24 cellular contexts compared by ENCODE assay signal in the genomic region with DNA sequence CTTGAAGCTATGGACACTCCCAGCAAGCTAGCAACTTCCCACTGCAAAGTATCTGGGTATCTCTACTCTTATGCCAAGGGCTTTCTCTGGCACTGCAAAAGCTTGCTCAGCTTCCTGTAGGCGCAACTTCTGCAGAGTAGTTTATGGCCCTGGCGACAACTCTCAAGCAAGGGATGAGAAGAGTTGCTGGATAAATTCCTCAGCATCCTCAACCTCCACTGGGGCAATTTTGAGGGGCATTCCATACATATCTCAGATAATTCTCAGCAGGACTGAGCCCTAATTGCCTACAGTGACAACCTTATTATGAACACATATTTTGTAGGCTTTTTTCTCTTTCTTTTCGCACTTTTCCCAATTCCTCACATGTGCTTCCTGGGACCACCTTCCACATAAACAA.
"Had no signal": no experiment of that assay in that cellular context is flagged by ENCODE, and none has a peak within 500 bp of the region (broad histone marks: within the 10 kb centered on the region; RNA-seq: fewer than 3 reads in every experiment).

No MANE protein-coding gene starts in this region.

- H3K4me2 ChIP-seq: smooth muscle cell had no signal

- ATAC-seq: naive thymus-derived CD8-positive, alpha-beta T cell; pancreas; right cardiac atrium; sciatic nerve; stimulated activated memory B cell treated with anti-CD40 and anti-IgM and Interleukin-4, amounts not matched to agents 10 μg/mL and 1 μg/mL and 100 μg/mL, for 72 hours; stimulated activated naive CD8-positive, alpha-beta T cell treated with anti-CD3 and anti-CD28 coated beads, Interleukin-15, Interleukin-2, amounts not matched to agents 100 U/mL and 50 U/mL, for 24 hours had no signal

- DNase-seq: hypothalamus; islet precursor cell; left ventricle myocardium inferior; naive thymus-derived CD8-positive, alpha-beta T cell; nucleus accumbens; pancreas; posterior cingulate gyrus; retina; right cardiac atrium; stimulated activated CD4-positive, alpha-beta T cell treated with anti-CD3 and anti-CD28 coated beads, Interleukin-1b, Interleukin-23, amount 100 ng/mL, for 48 hours; stimulated activated CD4-positive, alpha-beta T cell treated with anti-CD3 and anti-CD28 coated beads, Interleukin-2, amount 100 ng/mL, for 48 hours; stimulated activated CD4-positive, alpha-beta T cell treated with anti-CD3 and anti-CD28 coated beads, Interleukin-4, amount 100 ng/mL, for 4 hours; stimulated activated CD8-positive, alpha-beta memory T cell treated with anti-CD3 and anti-CD28 coated beads, Interleukin-4, amount 100 ng/mL, for 48 hours; stimulated activated naive CD8-positive, alpha-beta T cell treated with anti-CD3 and anti-CD28 coated beads, Interleukin-15, Interleukin-2, amounts not matched to agents 100 U/mL and 50 U/mL, for 24 hours; stomach; testis; thyroid gland; transverse colon; upper lobe of left lung had no signal

- H3K4me3 ChIP-seq: left ventricle myocardium inferior, pancreas, prostate gland, smooth muscle cell, stomach, testis, thyroid gland, transverse colon, upper lobe of left lung, vagina had no signal

- FAIRE-seq: pancreas had no signal

- H3K4me1 ChIP-seq: left ventricle myocardium inferior, pancreas, prostate gland, stomach, testis, thyroid gland, transverse colon, upper lobe of left lung, vagina had no signal

- H3K27me3 ChIP-seq: testis, thyroid gland, transverse colon, upper lobe of left lung, vagina had no signal

- H3K9me3 ChIP-seq: left ventricle myocardium inferior, pancreas, prostate gland, stomach, testis, thyroid gland, transverse colon, upper lobe of left lung, vagina had no signal

- H3K36me3 ChIP-seq: left ventricle myocardium inferior, pancreas, prostate gland, stomach, thyroid gland, transverse colon, upper lobe of left lung, vagina had no signal

- H3K27ac ChIP-seq: left ventricle myocardium inferior, pancreas, prostate gland, stomach, testis, thyroid gland, transverse colon, upper lobe of left lung, vagina had no signal
